In the genomic region with DNA sequence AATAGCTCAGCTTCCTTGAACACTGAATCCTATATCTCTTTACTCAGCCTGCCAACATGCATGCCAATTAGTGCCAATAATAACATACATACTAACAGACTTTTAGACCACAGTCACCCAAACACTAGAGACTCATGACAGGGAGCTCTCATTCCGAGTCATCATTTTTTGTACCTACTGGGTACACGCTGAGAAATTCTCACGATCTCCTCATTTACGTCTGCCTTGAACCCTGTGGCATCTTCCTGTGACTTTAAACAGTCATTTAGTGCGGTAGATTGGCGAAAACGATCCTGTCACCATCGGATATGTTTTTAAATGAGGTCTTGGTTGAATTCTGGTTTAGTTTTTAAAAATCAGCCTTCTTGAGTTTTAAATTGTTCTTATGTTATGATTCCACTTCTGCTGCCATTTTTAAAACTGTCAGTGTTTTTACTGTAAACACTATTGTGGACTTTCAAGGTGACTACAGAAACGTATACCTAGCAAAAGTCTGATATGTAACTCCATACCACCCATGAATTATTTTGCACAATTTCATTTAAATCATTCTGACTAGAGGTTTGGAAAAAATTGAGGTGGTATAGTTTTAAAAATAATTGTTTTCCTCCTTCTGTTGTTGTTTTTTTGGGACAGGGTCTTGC, we compare ENCODE assay signal across 13 cellular contexts.
A peak's percentile ranks its signal among the peaks of the same experiment; 100 is the strongest.
DNase-seq lines count a peak whose midpoint lies in the region; ATAC-seq and FAIRE-seq lines count a peak whose summit lies in the region.
"Had no signal": no experiment of that assay in that cellular context is flagged by ENCODE, and none has a peak within 500 bp of the region (broad histone marks: within the 10 kb centered on the region; RNA-seq: fewer than 3 reads in every experiment).

No MANE protein-coding gene starts in this region.

- DNase-seq in activated CD4-positive, alpha-beta memory T cell treated with anti-CD3 and anti-CD28 coated beads for 36 hours, result peak; percentile 25
- DNase-seq in activated CD4-positive, alpha-beta memory T cell treated with anti-CD3 and anti-CD28 coated beads, Interleukin-2, amount 10 ng/mL, durations not matched to agents 7 days and 5 days, result no peak
- DNase-seq in HTR-8/SVneo (ENCODE audit: insufficient read length, low spot score) (no peak), NCI-H146 (lab: John Stamatoyannopoulos, UW) (no peak), activated gamma-delta T cell treated with Interleukin-2 at 50 U/mL for 16 hours (no peak)
- DNase-seq in stimulated activated effector memory CD8-positive, alpha-beta T cell treated with anti-CD3 and anti-CD28 coated beads, Interleukin-12 subunit alpha, Interleukin-12 subunit beta, amount 100 ng/mL, for 72 hours (ENCODE audit: low spot score in 2 of 2), result no peak
- DNase-seq: 8988T; AML-193; Caco-2; CD8-positive, alpha-beta memory T cell; DND-41; H9 had no signal

- peaks cover 3% of the 10 kb centered on the region for H3K27me3 Mint-ChIP-seq in activated CD4-positive, alpha-beta memory T cell treated with anti-CD3 and anti-CD28 coated beads for 36 hours
- peaks cover 5% of the 10 kb centered on the region for H3K27me3 Mint-ChIP-seq in activated CD4-positive, alpha-beta memory T cell treated with anti-CD3 and anti-CD28 coated beads, Interleukin-2, amount 10 ng/mL, durations not matched to agents 7 days and 5 days
- H3K27me3 Mint-ChIP-seq in activated T-helper 17 cell treated with anti-CD3 and anti-CD28 coated beads, Interleukin-2, amount 50 U/mL, for 72 hours, result no peaks in the 10 kb centered on the region

- intact Hi-C loops in activated CD4-positive, alpha-beta memory T cell treated with anti-CD3 and anti-CD28 coated beads for 36 hours (cut with micrococcal nuclease), result loop anchor here (1.0 kb wide), 1 partner anchor 8 kb away; no protein-coding TSS in a partner anchor

- peak; percentile 60 for FAIRE-seq in HTR-8/SVneo (lab: Jason Lieb, UNC)

- H3K36me3 Mint-ChIP-seq in activated CD4-positive, alpha-beta memory T cell treated with anti-CD3 and anti-CD28 coated beads for 36 hours, result no peaks in the 10 kb centered on the region
- H3K36me3 Mint-ChIP-seq in activated CD4-positive, alpha-beta memory T cell treated with anti-CD3 and anti-CD28 coated beads, Interleukin-2, amount 10 ng/mL, durations not matched to agents 7 days and 5 days (ENCODE audit: low read depth), result no peaks in the 10 kb centered on the region
- H3K36me3 Mint-ChIP-seq in activated T-helper 17 cell treated with anti-CD3 and anti-CD28 coated beads, Interleukin-2, amount 50 U/mL, for 72 hours (ENCODE audit: low read depth), result no peaks in the 10 kb centered on the region
- H3K36me3 Mint-ChIP-seq in stimulated activated effector memory CD8-positive, alpha-beta T cell treated with anti-CD3 and anti-CD28 coated beads, Interleukin-12 subunit alpha, Interleukin-12 subunit beta, amount 100 ng/mL, for 72 hours, result no peaks in the 10 kb centered on the region
- H3K36me3 Mint-ChIP-seq: CD8-positive, alpha-beta memory T cell had no signal

- POLR2A ChIA-PET in activated CD4-positive, alpha-beta memory T cell treated with anti-CD3 and anti-CD28 coated beads for 36 hours (lab: Charles Lee), result no interaction called here
- POLR2A ChIA-PET in activated CD4-positive, alpha-beta memory T cell treated with anti-CD3 and anti-CD28 coated beads, Interleukin-2, amount 10 ng/mL, durations not matched to agents 7 days and 5 days (lab: Charles Lee), result no interaction called here

- CTCF ChIA-PET in activated CD4-positive, alpha-beta memory T cell treated with anti-CD3 and anti-CD28 coated beads for 36 hours (lab: Charles Lee), result no interaction called here
- CTCF ChIA-PET in activated CD4-positive, alpha-beta memory T cell treated with anti-CD3 and anti-CD28 coated beads, Interleukin-2, amount 10 ng/mL, durations not matched to agents 7 days and 5 days (lab: Charles Lee), result interaction anchor here (1.4 kb wide), 1 partner anchor 9 kb away, joined by 3 read pairs; no protein-coding TSS in a partner anchor

- H3K4me1 Mint-ChIP-seq in activated CD4-positive, alpha-beta memory T cell treated with anti-CD3 and anti-CD28 coated beads for 36 hours (ENCODE audit: low read depth), result peaks cover 11% of the 10 kb centered on the region
- peaks cover 4% of the 10 kb centered on the region for H3K4me1 Mint-ChIP-seq in activated CD4-positive, alpha-beta memory T cell treated with anti-CD3 and anti-CD28 coated beads, Interleukin-2, amount 10 ng/mL, durations not matched to agents 7 days and 5 days
- H3K4me1 Mint-ChIP-seq in activated T-helper 17 cell treated with anti-CD3 and anti-CD28 coated beads, Interleukin-2, amount 50 U/mL, for 72 hours, result peaks cover 19% of the 10 kb centered on the region
- no peaks in the 10 kb centered on the region for H3K4me1 Mint-ChIP-seq in stimulated activated effector memory CD8-positive, alpha-beta T cell treated with anti-CD3 and anti-CD28 coated beads, Interleukin-12 subunit alpha, Interleukin-12 subunit beta, amount 100 ng/mL, for 72 hours
- H3K4me1 Mint-ChIP-seq: CD8-positive, alpha-beta memory T cell had no signal

- no peak overlapping the region for H3K27ac Mint-ChIP-seq in activated CD4-positive, alpha-beta memory T cell treated with anti-CD3 and anti-CD28 coated beads for 36 hours
- H3K27ac Mint-ChIP-seq in activated CD4-positive, alpha-beta memory T cell treated with anti-CD3 and anti-CD28 coated beads, Interleukin-2, amount 10 ng/mL, durations not matched to agents 7 days and 5 days, result no peak overlapping the region
- H3K27ac Mint-ChIP-seq in activated T-helper 17 cell treated with anti-CD3 and anti-CD28 coated beads, Interleukin-2, amount 50 U/mL, for 72 hours, result peak overlapping the region; percentile 15
- no peak overlapping the region for H3K27ac Mint-ChIP-seq in stimulated activated effector memory CD8-positive, alpha-beta T cell treated with anti-CD3 and anti-CD28 coated beads, Interleukin-12 subunit alpha, Interleukin-12 subunit beta, amount 100 ng/mL, for 72 hours
- H3K27ac Mint-ChIP-seq: CD8-positive, alpha-beta memory T cell had no signal

- ATAC-seq in activated T-helper 17 cell treated with anti-CD3 and anti-CD28 coated beads, Interleukin-2, amount 50 U/mL, for 72 hours (replicated peaks), result peak; percentile 84
- ATAC-seq in stimulated activated effector memory CD8-positive, alpha-beta T cell treated with anti-CD3 and anti-CD28 coated beads, Interleukin-12 subunit alpha, Interleukin-12 subunit beta, amount 100 ng/mL, for 72 hours, result peak; percentile 80

- no peak overlapping the region for H3K4me3 Mint-ChIP-seq in activated CD4-positive, alpha-beta memory T cell treated with anti-CD3 and anti-CD28 coated beads for 36 hours
- H3K4me3 Mint-ChIP-seq in activated CD4-positive, alpha-beta memory T cell treated with anti-CD3 and anti-CD28 coated beads, Interleukin-2, amount 10 ng/mL, durations not matched to agents 7 days and 5 days, result no peak overlapping the region
- H3K4me3 Mint-ChIP-seq in activated T-helper 17 cell treated with anti-CD3 and anti-CD28 coated beads, Interleukin-2, amount 50 U/mL, for 72 hours, result no peak overlapping the region
- H3K4me3 Mint-ChIP-seq in stimulated activated effector memory CD8-positive, alpha-beta T cell treated with anti-CD3 and anti-CD28 coated beads, Interleukin-12 subunit alpha, Interleukin-12 subunit beta, amount 100 ng/mL, for 72 hours, result no peak overlapping the region
- H3K4me3 Mint-ChIP-seq: CD8-positive, alpha-beta memory T cell; H9 had no signal

- H3K9me3 Mint-ChIP-seq in activated CD4-positive, alpha-beta memory T cell treated with anti-CD3 and anti-CD28 coated beads for 36 hours, result no peaks in the 10 kb centered on the region
- H3K9me3 Mint-ChIP-seq in activated CD4-positive, alpha-beta memory T cell treated with anti-CD3 and anti-CD28 coated beads, Interleukin-2, amount 10 ng/mL, durations not matched to agents 7 days and 5 days, result no peaks in the 10 kb centered on the region
- H3K9me3 Mint-ChIP-seq in activated T-helper 17 cell treated with anti-CD3 and anti-CD28 coated beads, Interleukin-2, amount 50 U/mL, for 72 hours, result no peaks in the 10 kb centered on the region
- no peaks in the 10 kb centered on the region for H3K9me3 Mint-ChIP-seq in stimulated activated effector memory CD8-positive, alpha-beta T cell treated with anti-CD3 and anti-CD28 coated beads, Interleukin-12 subunit alpha, Interleukin-12 subunit beta, amount 100 ng/mL, for 72 hours
- H3K9me3 Mint-ChIP-seq: H9 had no signal
